In the genomic region with DNA sequence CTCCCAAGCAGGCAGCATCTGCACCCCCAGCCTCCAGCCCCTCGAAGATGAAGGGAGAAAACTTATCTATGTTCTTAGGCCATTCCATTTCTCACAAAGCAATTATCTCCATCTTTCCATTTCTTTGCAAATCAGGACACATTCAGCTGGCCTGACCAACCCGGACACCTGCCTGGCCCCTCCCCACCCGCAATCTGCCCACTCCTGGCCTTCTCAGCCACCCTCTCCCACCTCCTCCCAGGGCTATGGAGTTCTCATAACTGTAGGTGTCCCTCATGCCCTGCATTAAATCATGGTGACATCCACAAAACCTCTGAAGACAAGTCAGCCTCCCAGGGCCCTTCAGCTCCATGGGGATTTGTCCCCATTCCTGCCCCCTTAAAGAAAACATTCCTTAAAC, we compare ENCODE assay signal across 14 cellular contexts.
DNase-seq lines count a peak whose midpoint lies in the region; ATAC-seq and TF ChIP-seq lines count a peak whose summit lies in the region.
"Had no signal": no experiment of that assay in that cellular context is flagged by ENCODE, and none has a peak within 500 bp of the region (broad histone marks: within the 10 kb centered on the region; RNA-seq: fewer than 3 reads in every experiment).

No MANE protein-coding gene starts in this region.

- H3K27ac Mint-ChIP-seq in activated naive CD4-positive, alpha-beta T cell treated with anti-CD3 and anti-CD28 coated beads, Interleukin-2, amount 50 U/mL, for 72 hours = peak overlapping the region in 1 of 2 donors; percentile 18
- H3K27ac Mint-ChIP-seq: GM23338 had no signal

- H3K4me1 ChIP-seq in HEK293 (ENCODE audit: control insufficient read depth, insufficient read depth, low read length) (no peaks in the 10 kb centered on the region), osteoblast (ENCODE audit: insufficient read depth, low read length) (no peaks in the 10 kb centered on the region)

- H3K4me3 ChIP-seq in HEK293 (ENCODE audit: low read depth, low read length) = no peak overlapping the region
- H3K4me3 ChIP-seq in dorsolateral prefrontal cortex = no peak overlapping the region
- H3K4me3 ChIP-seq in osteoblast (ENCODE audit: insufficient read depth, low read length) = no peak overlapping the region
- H3K4me3 ChIP-seq: BLaER1, GM23338 had no signal

- no peaks in the 10 kb centered on the region for H3K79me2 ChIP-seq in osteoblast (ENCODE audit: insufficient read depth, low read length)

- intact Hi-C loops in dorsolateral prefrontal cortex (cut with DNase I) = loop anchor here in 1 of 2 donors (5.0 kb wide), 1 partner anchor 58 kb away; no protein-coding TSS in a partner anchor

- H3K27me3 ChIP-seq in dorsolateral prefrontal cortex (no peaks in the 10 kb centered on the region), osteoblast (ENCODE audit: insufficient read depth, low read length) (peaks cover 47% of the 10 kb centered on the region)
- H3K27me3 ChIP-seq: BLaER1 had no signal

- H2AFZ ChIP-seq in osteoblast (ENCODE audit: low read length) = no peak overlapping the region
- H2AFZ ChIP-seq: GM23338 had no signal

- H4K20me1 ChIP-seq in osteoblast (ENCODE audit: insufficient read depth, low read length) = no peaks in the 10 kb centered on the region
- H4K20me1 ChIP-seq: BLaER1 had no signal

- H3K36me3 ChIP-seq in HEK293 (ENCODE audit: control insufficient read depth in 2 of 2, insufficient read depth in 1 of 2, low read length in 2 of 2) = no peaks in the 10 kb centered on the region
- H3K36me3 ChIP-seq in osteoblast (ENCODE audit: insufficient read depth, low read length) = no peaks in the 10 kb centered on the region
- H3K36me3 ChIP-seq: BLaER1 had no signal

- TF ChIP-seq CTCF in HEK293 (tag by site-specific recombination; IDR thresholded peaks at IDR 0.05) = no peak
- no peak for TF ChIP-seq CTCF in dorsolateral prefrontal cortex (IDR thresholded peaks at IDR 0.05 in 54 of 56, conservative IDR thresholded peaks at IDR 0.05 in 2 of 56; ENCODE audit: low read depth in 1 of 56, partially characterized antibody in 56 of 56)
- TF ChIP-seq CTCF in osteoblast (IDR thresholded peaks at IDR 0.05; ENCODE audit: extremely low read depth, low read depth, low read length) = no peak

- ATAC-seq in GM19455 (IDR thresholded peaks at IDR 0.05; ENCODE audit: unreplicated experiment) = no peak
- ATAC-seq in activated naive CD4-positive, alpha-beta T cell treated with anti-CD3 and anti-CD28 coated beads, Interleukin-2, amount 50 U/mL, for 72 hours = no peak
- no peak for ATAC-seq in GM21576 (IDR thresholded peaks at IDR 0.05; ENCODE audit: unreplicated experiment)
- ATAC-seq: GM23338 had no signal

- CTCF ChIA-PET in HEK293 (lab: Yijun Ruan, JAX) = no interaction called here

- H3K9me3 ChIP-seq in HEK293 (ENCODE audit: control insufficient read depth, insufficient read depth, low read depth, low read length) = no peaks in the 10 kb centered on the region
- no peaks in the 10 kb centered on the region for H3K9me3 ChIP-seq in osteoblast (ENCODE audit: low read depth, low read length)
- H3K9me3 ChIP-seq: BLaER1 had no signal

- H3K27ac ChIP-seq in HEK293 (ENCODE audit: extremely low read depth, low read depth, low read length) (no peak overlapping the region), angular gyrus (ENCODE audit: low read depth, low read length) (peak overlapping the region; percentile 96), dorsolateral prefrontal cortex (peak overlapping the region in 58 of 59 donors; percentile 56 to 99 (median 92)), osteoblast (ENCODE audit: low read depth, low read length) (no peak overlapping the region)
- H3K27ac ChIP-seq: BLaER1, HL-60 had no signal

- POLR2A ChIA-PET in HEK293 (lab: Yijun Ruan, JAX) = no interaction called here

- no peak overlapping the region for H3K4me2 ChIP-seq in osteoblast (ENCODE audit: insufficient read depth, low read length)
- H3K4me2 ChIP-seq: BLaER1, GM23338 had no signal

- DNase-seq in dorsolateral prefrontal cortex (no peak), osteoblast (ENCODE audit: insufficient read length, low spot score, missing footprints) (peak; percentile 29)
- no peak for DNase-seq in activated naive CD4-positive, alpha-beta T cell treated with anti-CD3 and anti-CD28 coated beads, Interleukin-2, amount 50 U/mL, for 72 hours (ENCODE audit: low spot score in 2 of 2)
- DNase-seq: 8988T, AML-193, DMS53, H9 had no signal

- H3K36me3 Mint-ChIP-seq in activated naive CD4-positive, alpha-beta T cell treated with anti-CD3 and anti-CD28 coated beads, Interleukin-2, amount 50 U/mL, for 72 hours = no peaks in the 10 kb centered on the region

- H3K9me3 Mint-ChIP-seq in activated naive CD4-positive, alpha-beta T cell treated with anti-CD3 and anti-CD28 coated beads, Interleukin-2, amount 50 U/mL, for 72 hours = no peaks in the 10 kb centered on the region
- H3K9me3 Mint-ChIP-seq: GM23338, H9 had no signal

TF ChIP-seq in HEK293, 187 proteins besides CTCF, POLR2A, EP300 and RAD21:
- TF ChIP-seq ZFHX2 (tag by site-specific recombination; conservative IDR thresholded peaks at IDR 0.05) = peak; percentile 83
- TF ChIP-seq EGR2 (tag by site-specific recombination; IDR thresholded peaks at IDR 0.05; ENCODE audit: low read depth) = peak; percentile 92
- peak; percentile 44 for TF ChIP-seq ZIC2 (tag by site-specific recombination; IDR thresholded peaks at IDR 0.05)
- TF ChIP-seq ZNF16 (tag by site-specific recombination; IDR thresholded peaks at IDR 0.05; ENCODE audit: low read depth) = no peak
TF ChIP-seq in HEK293: peak in this region for 3.

Comparison
In these comparisons a context has a peak if more than half of its experiments do, and no peak if none do; other contexts are left out.
1. H3K27ac ChIP-seq: peak in angular gyrus (single experiment) and dorsolateral prefrontal cortex (58 of 59); none in HEK293 (single experiment) and osteoblast (single experiment).